ENCODE assay signal across 8 cellular contexts in genomic region chr13:28719227-28719562, GRCh38.
DNase-seq lines count a peak whose midpoint lies in the region; ATAC-seq lines count a peak whose summit lies in the region.

No MANE protein-coding gene starts in this region.

- peak overlapping the region; percentile 97 for H2AFZ ChIP-seq in ACC112 (ENCODE audit: low read length, unreplicated experiment)

- H3K79me2 ChIP-seq in ACC112 (ENCODE audit: control insufficient read depth, insufficient read depth, low read length, unreplicated experiment): no peaks in the 10 kb centered on the region

- H3K27ac ChIP-seq in ACC112 (ENCODE audit: low read depth, low read length): peak overlapping the region; percentile 89
- H3K27ac ChIP-seq in caudate nucleus (ENCODE audit: low read depth, low read length): peak overlapping the region; percentile 91
- H3K27ac ChIP-seq in muscle layer of colon (ENCODE audit: low read depth, low read length): peak overlapping the region; percentile 63

- H3K4me1 ChIP-seq in ACC112 (ENCODE audit: control insufficient read depth, insufficient read depth, low read length, unreplicated experiment) (peaks cover 22% of the 10 kb centered on the region), muscle layer of colon (ENCODE audit: insufficient read depth, low read length) (peaks cover 24% of the 10 kb centered on the region)

- H3K9me3 ChIP-seq in muscle layer of colon (ENCODE audit: low read length): no peaks in the 10 kb centered on the region

- H3K36me3 ChIP-seq in ACC112 (ENCODE audit: insufficient read depth, low read length) (no peaks in the 10 kb centered on the region), muscle layer of colon (ENCODE audit: insufficient read depth, low read length) (no peaks in the 10 kb centered on the region)

- no peaks in the 10 kb centered on the region for H3K27me3 ChIP-seq in ACC112 (ENCODE audit: insufficient read depth, low read length)
- H3K27me3 ChIP-seq in muscle layer of colon (ENCODE audit: control insufficient read depth in 1 of 2, insufficient read depth in 2 of 2, low read length in 2 of 2): no peaks in the 10 kb centered on the region

- ATAC-seq in HG03442 (IDR thresholded peaks at IDR 0.05; ENCODE audit: unreplicated experiment) (peak; percentile 2), HG02763 (IDR thresholded peaks at IDR 0.05; ENCODE audit: unreplicated experiment) (no peak), HG02938 (IDR thresholded peaks at IDR 0.05; ENCODE audit: unreplicated experiment) (no peak), HG03175 (IDR thresholded peaks at IDR 0.05; ENCODE audit: unreplicated experiment) (no peak)

- peak overlapping the region; percentile 87 for H3K4me3 ChIP-seq in ACC112 (ENCODE audit: low read depth, low read length)
- H3K4me3 ChIP-seq in muscle layer of colon (ENCODE audit: low read depth in 1 of 2, low read length in 2 of 2): peak overlapping the region; percentile 69 to 86

- DNase-seq in caudate nucleus (lab: John Stamatoyannopoulos, UW): no peak
- DNase-seq in midbrain (lab: John Stamatoyannopoulos, UW): no peak

- H3K9ac ChIP-seq in muscle layer of colon (ENCODE audit: low read length): peak overlapping the region; percentile 64
